ENCODE assay signal across 8 cellular contexts in the genomic region with DNA sequence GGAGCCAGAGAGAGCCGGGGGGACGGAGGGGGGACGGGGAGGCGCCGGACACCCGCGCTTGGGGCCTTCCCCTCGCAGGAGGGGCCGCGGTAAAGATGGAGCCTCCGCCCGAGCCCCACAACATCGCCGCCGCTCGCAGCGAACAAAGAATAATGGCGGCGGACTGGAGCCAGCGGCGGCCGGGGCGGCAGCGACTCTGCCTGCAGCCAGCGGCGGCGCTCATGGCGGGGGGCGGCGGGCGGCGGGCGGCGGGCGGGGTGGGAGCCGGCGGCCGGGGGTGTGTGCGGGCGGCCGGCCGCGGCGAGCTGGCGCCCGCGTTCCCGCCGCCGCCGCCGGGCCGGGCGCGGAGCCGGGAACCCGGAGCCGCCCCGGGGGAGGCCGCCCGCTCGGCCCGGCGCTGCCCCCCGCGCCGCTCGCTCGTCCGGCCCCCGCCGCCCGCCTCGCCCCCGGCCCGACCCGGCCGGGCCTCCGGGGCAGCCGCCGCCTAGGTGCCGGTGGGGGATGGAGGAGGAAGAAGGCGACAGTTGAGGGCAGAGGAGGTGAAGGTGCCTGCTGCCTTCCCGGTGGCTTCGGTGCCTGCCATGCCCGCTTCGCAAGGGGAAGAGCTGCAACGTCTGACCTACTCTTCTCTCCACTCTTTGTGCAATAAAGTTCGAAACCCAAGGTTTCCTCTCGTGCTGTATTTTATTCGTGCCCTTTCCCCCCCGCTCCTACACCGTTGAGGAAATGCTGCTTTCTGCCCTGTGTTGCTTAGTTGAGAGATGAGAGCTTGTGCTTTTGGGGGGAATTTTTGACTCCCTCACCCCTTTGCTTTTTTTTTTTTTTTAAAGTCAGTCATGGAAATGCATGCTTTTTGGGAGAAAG. TPM values are rescaled to one million over a fixed set of nuclear protein-coding genes. Genes with fewer than 3 reads are reported as not detected.
DNase-seq lines count a peak whose midpoint lies in the region; ATAC-seq and TF ChIP-seq lines count a peak whose summit lies in the region.

No MANE protein-coding gene starts in this region.

- peaks cover 35% of the 10 kb centered on the region for H3K4me1 Mint-ChIP-seq in endodermal cell

- H3K9ac ChIP-seq in endodermal cell (ENCODE audit: extremely low read depth, low read length, poor library complexity, severe bottlenecking) = peak overlapping the region; percentile 98
- peak overlapping the region; percentile 96 to 98 for H3K9ac ChIP-seq in mucosa of rectum (ENCODE audit: low read depth in 1 of 2, low read length in 2 of 2)

- no peak for TF ChIP-seq CTCF in endodermal cell (conservative IDR thresholded peaks at IDR 0.05)

- ATAC-seq in HG02759 (IDR thresholded peaks at IDR 0.05; ENCODE audit: unreplicated experiment) = peak; percentile 10

- DNase-seq in GM03348 (ENCODE audit: low spot score) = peak; percentile 63
- DNase-seq in NCI-H748 (lab: John Stamatoyannopoulos, UW; ENCODE audit: unreplicated experiment) = peak; percentile 51
- DNase-seq in activated CD8-positive, alpha-beta memory T cell treated with anti-CD3 and anti-CD28 coated beads for 48 hours (ENCODE audit: low read depth in 2 of 3, low spot score in 2 of 3) = peak in 2 of 3 experiments; percentile 25 to 47
- peak; percentile 65 for DNase-seq in endodermal cell
- peak; percentile 22 for DNase-seq in stimulated activated naive CD4-positive, alpha-beta T cell treated with Interleukin-2 at 50 U/mL for 16 hours (lab: John Stamatoyannopoulos, UW)
- no peak for DNase-seq in DMS114 treated with DMSO at 0.1 percent for 48 hours (lab: John Stamatoyannopoulos, UW; ENCODE audit: unreplicated experiment)

- H3K4me3 ChIP-seq in endodermal cell (ENCODE audit: low read length) (peak overlapping the region; percentile 98), mucosa of rectum (ENCODE audit: low read length in 2 of 2) (peak overlapping the region; percentile 98 to 99)

- H3K36me3 Mint-ChIP-seq in endodermal cell (ENCODE audit: low read depth) = peaks cover 2% of the 10 kb centered on the region

- peak overlapping the region; percentile 100 for H3K27ac ChIP-seq in endodermal cell (ENCODE audit: low read depth, low read length)
- peak overlapping the region; percentile 98 to 99 for H3K27ac ChIP-seq in mucosa of rectum (ENCODE audit: low read depth in 2 of 2, low read length in 2 of 2)

- no peaks in the 10 kb centered on the region for H3K9me3 Mint-ChIP-seq in endodermal cell

- 0% methylated on average over 21 to 92 of the region's 93 CpGs for WGBS in endodermal cell (ENCODE audit: insufficient coverage in 1 of 2, insufficient read length in 1 of 2), 2 experiments

- H3K27me3 Mint-ChIP-seq in endodermal cell (ENCODE audit: insufficient read depth) = no peaks in the 10 kb centered on the region

- H3K27me3 ChIP-seq in endodermal cell (ENCODE audit: control insufficient read depth, insufficient read depth, low read length, poor library complexity, severe bottlenecking) = no peaks in the 10 kb centered on the region
- no peaks in the 10 kb centered on the region for H3K27me3 ChIP-seq in mucosa of rectum (ENCODE audit: control insufficient read depth in 2 of 2, insufficient read depth in 2 of 2, low read length in 2 of 2)

- H3K9me3 ChIP-seq in endodermal cell (ENCODE audit: control insufficient read depth, low read length) (no peaks in the 10 kb centered on the region), mucosa of rectum (ENCODE audit: control insufficient read depth in 2 of 2, low read length in 2 of 2) (no peaks in the 10 kb centered on the region)

- H3K36me3 ChIP-seq in endodermal cell (ENCODE audit: control insufficient read depth, insufficient read depth, low read length) (peaks cover 6% of the 10 kb centered on the region), mucosa of rectum (ENCODE audit: control insufficient read depth in 2 of 2, insufficient read depth in 2 of 2, low read length in 2 of 2) (no peaks in the 10 kb centered on the region)

- peak overlapping the region; percentile 100 for H3K27ac Mint-ChIP-seq in endodermal cell

- H3K4me1 ChIP-seq in endodermal cell (ENCODE audit: control insufficient read depth, insufficient read depth, low read length) (peaks cover 9% of the 10 kb centered on the region), mucosa of rectum (ENCODE audit: control insufficient read depth in 2 of 2, insufficient read depth in 2 of 2, low read length in 2 of 2) (peaks cover 20 to 28% of the 10 kb centered on the region in 2 donors)

- peak overlapping the region; percentile 98 for H3K4me3 Mint-ChIP-seq in endodermal cell

RNA-seq across cellular contexts. Expression of a gene that starts 0.6 kb away (rescaled TPM):
- 100 to 1,000 TPM in 1 of 2 donors, 10 to 100 TPM in 1; 87.1 to 105 TPM for total RNA-seq in endodermal cell
- polyA plus RNA-seq in endodermal cell (2013, experiment 1 of 2) = 81.8 TPM
- 73.3 TPM for polyA plus RNA-seq in endodermal cell (2013, experiment 2 of 2)
